Comparison of ENCODE assay signal across 8 cellular contexts in the genomic region with DNA sequence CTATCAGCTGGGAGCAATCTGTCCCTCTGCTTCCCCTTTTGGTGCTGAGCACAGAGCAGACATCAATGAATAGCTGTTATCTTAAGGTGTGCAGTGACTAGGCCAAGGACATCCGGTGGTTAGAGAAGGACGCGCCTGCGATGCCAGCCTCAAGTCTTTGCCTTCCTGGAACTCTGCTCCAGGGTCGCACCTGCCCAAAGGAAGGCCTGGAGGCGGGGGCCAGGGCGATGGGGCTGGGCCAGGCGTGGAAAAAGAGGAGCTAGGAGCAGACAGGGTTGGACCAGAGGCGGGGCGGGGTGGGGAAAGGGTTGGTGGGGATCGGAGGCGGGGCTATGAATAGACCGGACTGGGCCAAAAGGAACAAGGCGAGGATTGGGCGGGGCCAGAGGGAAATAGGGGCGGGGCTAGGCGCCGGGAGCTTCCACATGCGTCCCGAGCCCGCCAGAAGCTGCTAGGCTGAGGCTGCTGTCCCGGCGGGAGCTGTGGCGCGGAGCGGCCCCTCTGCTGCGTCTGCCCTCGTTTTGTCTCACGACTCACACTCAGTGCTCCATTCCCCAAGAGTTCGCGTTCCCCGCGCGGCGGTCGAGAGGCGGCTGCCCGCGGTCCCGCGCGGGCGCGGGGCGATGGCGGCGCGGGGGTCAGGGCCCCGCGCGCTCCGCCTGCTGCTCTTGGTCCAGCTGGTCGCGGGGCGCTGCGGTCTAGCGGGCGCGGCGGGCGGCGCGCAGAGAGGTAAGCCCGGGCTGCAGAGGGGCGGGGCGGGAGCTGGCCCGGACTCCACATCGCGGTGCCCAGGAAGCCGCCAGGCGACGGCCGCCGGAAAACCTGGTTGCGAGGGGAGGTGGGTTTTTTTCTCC. TPM values are rescaled to one million over a fixed set of nuclear protein-coding genes. Genes with fewer than 3 reads are reported as not detected.
DNase-seq lines count a peak whose midpoint lies in the region; ATAC-seq and TF ChIP-seq lines count a peak whose summit lies in the region.

TSS of gene CHRNA5 (plus strand) at position 424 of the 854 bp plus-strand sequence. CDS start at position 624, 200 bp downstream.

- peak within 1 kb of the TSS in 4 of 8 donors; percentile 17 to 59 (median 34) for H3K27ac ChIP-seq in spleen

- peaks cover 0 to 25% (median 8%) of the 10 kb centered on the region in 7 donors for H3K27me3 ChIP-seq in spleen (replicated peaks in 1 of 7)

- no peak for TF ChIP-seq CTCF in GM12875 (IDR thresholded peaks at IDR 0.05; ENCODE audit: borderline replicate concordance, insufficient read depth, low read depth, low read length)
- no peak for TF ChIP-seq CTCF in astrocyte of the spinal cord (IDR thresholded peaks at IDR 0.05; ENCODE audit: low read depth, low read length)
- TF ChIP-seq CTCF in spleen (IDR thresholded peaks at IDR 0.05 in 8 of 11, conservative IDR thresholded peaks at IDR 0.05 in 3 of 11) = no peak

- TF ChIP-seq POLR2A in spleen (IDR thresholded peaks at IDR 0.05) = no peak

- H3K4me3 ChIP-seq in GM12875 (ENCODE audit: low read depth, low read length) (peak within 1 kb of the TSS; percentile 95), astrocyte of the spinal cord (ENCODE audit: low read depth, low read length) (peak within 1 kb of the TSS; percentile 75), iPS-11a (ENCODE audit: low read depth, low read length) (peak within 1 kb of the TSS; percentile 83), spleen (peak within 1 kb of the TSS; percentile 43 to 94 (median 66))

- 0 to 1% (median 0%) methylated on average over 37 to 75 of the region's 75 CpGs for WGBS in spleen, 5 donors

- peak; percentile 58 for ATAC-seq in HG02884 (IDR thresholded peaks at IDR 0.05; ENCODE audit: unreplicated experiment)

- DNase-seq in NCI-H187 (lab: John Stamatoyannopoulos, UW) (peak; percentile 84 to 93), T-helper 22 cell (ENCODE audit: low read depth) (peak; percentile 67), astrocyte of the spinal cord (ENCODE audit: low read depth, low spot score) (peak; percentile 81), spleen (peak; percentile 93), inferior parietal cortex (ENCODE audit: extremely low spot score) (no peak)

- peaks cover 8 to 23% (median 17%) of the 10 kb centered on the region in 6 donors for H3K4me1 ChIP-seq in spleen

- intact Hi-C loops in spleen (cut with DNase I; ENCODE audit: low total_unique reads) = no loop called here

- no peaks in the 10 kb centered on the region for H3K36me3 ChIP-seq in spleen

- in situ Hi-C loops in astrocyte of the spinal cord (cut with HindIII; ENCODE audit: low sequenced_read_pairs) = no loop called here

- no peaks in the 10 kb centered on the region for H3K9me3 ChIP-seq in spleen

RNA-seq across cellular contexts. Expression of gene CHRNA5, which starts in this region (rescaled TPM):
- total RNA-seq in spleen = 1 to 10 TPM in 2 of 7 donors, under 1 TPM in 5; 0.39 to 2.2 (median 0.64) TPM
- polyA plus RNA-seq in spleen = under 1 TPM; 0.11 to 0.24 (median 0.19) TPM
